In the genomic region with DNA sequence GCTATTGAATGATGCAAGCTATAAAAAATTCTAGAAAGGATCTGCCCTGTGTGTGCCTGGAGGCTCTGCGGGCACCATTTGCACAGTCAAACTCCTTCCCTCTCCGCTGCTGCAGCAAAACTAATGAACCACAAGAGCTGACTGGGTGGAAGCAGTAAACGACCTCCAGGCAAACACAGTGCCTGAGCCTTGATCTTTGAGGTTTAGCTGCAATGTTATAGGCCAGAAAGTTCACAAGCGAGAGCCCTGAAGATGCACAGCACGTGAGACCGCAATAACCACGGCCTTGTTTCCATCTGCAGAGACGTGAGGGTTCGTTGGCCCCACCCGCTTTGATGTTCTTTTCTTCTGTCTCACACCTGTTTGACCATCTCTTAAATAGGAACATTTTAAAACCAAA, we compare ENCODE assay signal across 11 cellular contexts.
DNase-seq lines count a peak whose midpoint lies in the region; ATAC-seq and TF ChIP-seq lines count a peak whose summit lies in the region.
"Had no signal": no experiment of that assay in that cellular context is flagged by ENCODE, and none has a peak within 500 bp of the region (broad histone marks: within the 10 kb centered on the region; RNA-seq: fewer than 3 reads in every experiment).

No MANE protein-coding gene starts in this region.

- DNase-seq in ELF-1 (ENCODE audit: low read depth, low spot score) (peak; percentile 12), memory B cell (ENCODE audit: low spot score in 2 of 2) (no peak), HCEC 1CT (no peak), NCI-H524 treated with DMSO at 0.1 percent for 48 hours (lab: John Stamatoyannopoulos, UW) (no peak), GM10248 (ENCODE audit: extremely low spot score) (no peak), nephron progenitor cell (no peak)
- peak; percentile 59 for DNase-seq in activated CD4-positive, alpha-beta T cell treated with anti-CD3 and anti-CD28 coated beads for 48 hours
- DNase-seq: Caco-2, SK-N-SH had no signal

- ATAC-seq in HG03432 (IDR thresholded peaks at IDR 0.05; ENCODE audit: unreplicated experiment) (peak; percentile 66), memory B cell (ENCODE audit: low read depth) (peak; percentile 56)
- ATAC-seq: K562 had no signal

- H3K4me1 Mint-ChIP-seq in memory B cell (peaks cover 10% of the 10 kb centered on the region), nephron progenitor cell (peaks cover 6% of the 10 kb centered on the region)

- H3K27ac Mint-ChIP-seq in memory B cell = no peak overlapping the region
- no peak overlapping the region for H3K27ac Mint-ChIP-seq in nephron progenitor cell

- POLR2A ChIA-PET in GM10248 (lab: Yijun Ruan, JAX) = no interaction called here

- CTCF ChIA-PET in GM10248 (lab: Yijun Ruan, JAX) = no interaction called here

- H3K4me3 Mint-ChIP-seq in memory B cell = no peak overlapping the region
- no peak overlapping the region for H3K4me3 Mint-ChIP-seq in nephron progenitor cell

- peaks cover 4% of the 10 kb centered on the region for H3K36me3 Mint-ChIP-seq in memory B cell
- peaks cover 16% of the 10 kb centered on the region for H3K36me3 Mint-ChIP-seq in nephron progenitor cell (ENCODE audit: low read depth)

- TF ChIP-seq CTCF in GM10248 (IDR thresholded peaks at IDR 0.05; ENCODE audit: control extremely low read depth, extremely low read depth, low read depth, missing control alignments) (no peak), nephron progenitor cell (IDR thresholded peaks at IDR 0.05) (no peak)

- H3K9me3 Mint-ChIP-seq in memory B cell = peaks cover 7% of the 10 kb centered on the region
- H3K9me3 Mint-ChIP-seq in nephron progenitor cell = peaks cover 33% of the 10 kb centered on the region

- H3K27me3 Mint-ChIP-seq in memory B cell = peaks cover 8% of the 10 kb centered on the region
- H3K27me3 Mint-ChIP-seq in nephron progenitor cell (ENCODE audit: low read depth, poor library complexity) = peaks cover 5% of the 10 kb centered on the region

Comparison
In these comparisons a context has a peak if more than half of its experiments do, and no peak if none do; other contexts are left out.
1. DNase-seq: peak in ELF-1 (single experiment) and activated CD4-positive, alpha-beta T cell treated with anti-CD3 and anti-CD28 coated beads for 48 hours (single experiment); none in memory B cell (0 of 2), HCEC 1CT (single experiment), NCI-H524 treated with DMSO at 0.1 percent for 48 hours (single experiment), GM10248 (single experiment) and nephron progenitor cell (single experiment).